Comparison of ENCODE assay signal across 1 cellular context in the genomic region with DNA sequence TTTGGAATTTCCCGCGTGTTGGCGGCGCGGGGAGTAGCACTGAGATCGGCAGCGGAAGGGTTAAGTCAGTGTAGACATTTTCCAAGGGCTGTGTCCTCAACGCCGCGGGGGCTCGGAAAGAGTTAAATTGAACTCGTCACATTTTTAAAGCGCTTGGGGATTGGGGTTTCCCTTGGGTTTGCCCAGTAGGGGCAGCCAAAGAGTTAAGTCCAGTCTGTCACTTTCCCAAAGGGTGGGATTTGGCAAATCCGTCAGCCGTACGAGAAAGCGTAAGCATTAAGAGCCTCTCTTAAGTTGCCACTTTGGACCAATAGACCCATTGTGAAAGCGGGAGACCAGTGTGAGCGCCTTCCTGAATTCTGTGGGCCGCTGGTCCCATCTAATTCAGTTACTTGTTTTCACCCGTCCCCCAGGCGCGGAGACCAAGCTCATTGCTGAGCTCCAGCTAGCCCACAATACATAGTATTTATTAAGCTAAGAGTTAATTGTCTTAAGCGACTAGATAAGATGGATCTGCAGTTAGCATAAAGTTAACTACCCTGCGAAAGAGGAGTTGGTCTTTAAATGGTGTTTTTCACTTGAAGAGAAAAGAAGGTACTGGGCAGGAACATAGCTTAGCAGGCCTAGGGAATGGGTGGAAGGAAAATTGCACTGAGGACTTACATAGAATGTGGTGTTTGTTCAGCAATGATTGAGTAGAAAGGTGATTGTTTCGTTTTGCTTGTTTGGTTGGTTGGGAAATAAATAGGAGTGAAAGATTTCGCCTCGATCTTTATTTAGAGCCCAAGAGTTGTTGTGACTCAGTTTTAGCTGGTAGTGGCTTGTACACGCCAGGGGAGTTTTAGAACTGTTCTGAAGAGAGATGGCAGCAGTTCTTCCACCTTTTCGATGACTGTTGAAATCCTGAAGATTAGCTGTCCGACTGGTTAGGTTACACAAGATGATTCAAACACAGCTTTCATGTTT.
TF ChIP-seq lines count a peak whose summit lies in the region.

No MANE protein-coding gene starts in this region.

TF ChIP-seq in K562, 482 proteins besides CTCF, POLR2A, EP300 and RAD21 (continued from another document):
- TF ChIP-seq ZNF316 (IDR thresholded peaks at IDR 0.05) (0 out of 2 replicates have a peak, but pooled peaks have one; percentile 8), TBP (optimal IDR thresholded peaks at IDR 0.05; ENCODE audit: low read depth, low read length) (peak; percentile 3), HLTF (IDR thresholded peaks at IDR 0.05) (0 out of 2 replicates have a peak, but pooled peaks have one; percentile 16), GATAD2A (IDR thresholded peaks at IDR 0.05) (peak; percentile 27; the same call in 1 of the 2 replicates), USF1 (CRISPR knock-in tag; IDR thresholded peaks at IDR 0.05) (no peak), HDAC1 (IDR thresholded peaks at IDR 0.05) (peak in 1 of 2 experiments; percentile 54; a peak in 1 of 4 replicates), SMARCE1 (IDR thresholded peaks at IDR 0.05) (no peak), BRD9 (IDR thresholded peaks at IDR 0.05; ENCODE audit: low read depth, partially characterized antibody) (peak; percentile 21), ZSCAN32 (CRISPR knock-in tag; IDR thresholded peaks at IDR 0.05) (no peak), ARID2 (IDR thresholded peaks at IDR 0.05) (peak; percentile 17; the same call in 1 of the 2 replicates), ELK3 (CRISPR knock-in tag; IDR thresholded peaks at IDR 0.05) (no peak)
TF ChIP-seq in K562: peak in this region for 29.
